In the genomic region with DNA sequence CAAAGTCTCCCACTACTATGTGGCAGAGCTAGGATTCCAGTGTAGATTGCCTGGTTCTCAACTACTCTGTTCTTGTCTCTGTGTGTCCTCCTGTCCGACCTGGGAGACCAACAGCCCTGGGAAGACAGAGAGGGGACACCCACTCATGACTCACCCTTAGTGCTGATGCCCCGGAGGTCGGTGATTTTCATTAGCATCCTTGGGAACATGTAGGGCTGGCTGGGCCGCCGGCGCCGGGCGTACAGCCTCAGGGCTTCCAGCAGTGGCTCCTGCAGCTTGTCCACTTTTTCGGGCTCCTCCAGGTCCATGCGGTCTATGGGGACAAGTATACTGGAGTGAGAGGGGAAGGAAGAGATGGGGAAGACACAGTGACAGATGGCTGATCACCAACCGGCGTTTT, we compare ENCODE assay signal across 2 cellular contexts.
TF ChIP-seq lines count a peak whose summit lies in the region.

No MANE protein-coding gene starts in this region.

TF ChIP-seq in SK-N-SH treated with all-trans-retinoic acid at 6 μM for 48 hours, 23 proteins besides CTCF, POLR2A, EP300 and RAD21 (continued from another document):
- no peak for TF ChIP-seq TCF4 (CRISPR knock-in tag; IDR thresholded peaks at IDR 0.05; ENCODE audit: borderline replicate concordance)
- TF ChIP-seq ZC3H10 (CRISPR knock-in tag; IDR thresholded peaks at IDR 0.05) = no peak
- TF ChIP-seq, protein P1, sequence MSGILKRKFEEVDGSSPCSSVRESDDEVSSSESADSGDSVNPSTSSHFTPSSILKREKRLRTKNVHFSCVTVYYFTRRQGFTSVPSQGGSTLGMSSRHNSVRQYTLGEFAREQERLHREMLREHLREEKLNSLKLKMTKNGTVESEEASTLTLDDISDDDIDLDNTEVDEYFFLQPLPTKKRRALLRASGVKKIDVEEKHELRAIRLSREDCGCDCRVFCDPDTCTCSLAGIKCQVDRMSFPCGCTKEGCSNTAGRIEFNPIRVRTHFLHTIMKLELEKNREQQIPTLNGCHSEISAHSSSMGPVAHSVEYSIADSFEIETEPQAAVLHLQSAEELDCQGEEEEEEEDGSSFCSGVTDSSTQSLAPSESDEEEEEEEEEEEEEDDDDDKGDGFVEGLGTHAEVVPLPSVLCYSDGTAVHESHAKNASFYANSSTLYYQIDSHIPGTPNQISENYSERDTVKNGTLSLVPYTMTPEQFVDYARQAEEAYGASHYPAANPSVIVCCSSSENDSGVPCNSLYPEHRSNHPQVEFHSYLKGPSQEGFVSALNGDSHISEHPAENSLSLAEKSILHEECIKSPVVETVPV (CRISPR knock-in tag; IDR thresholded peaks at IDR 0.05) = no peak
- no peak for TF ChIP-seq PPARA (CRISPR knock-in tag; IDR thresholded peaks at IDR 0.05; ENCODE audit: borderline replicate concordance)
- TF ChIP-seq RARB (CRISPR knock-in tag; IDR thresholded peaks at IDR 0.05) = no peak
- no peak for TF ChIP-seq ZNF70 (CRISPR knock-in tag; IDR thresholded peaks at IDR 0.05)
- TF ChIP-seq ZFP30 (CRISPR knock-in tag; IDR thresholded peaks at IDR 0.05) = no peak
TF ChIP-seq in SK-N-SH treated with all-trans-retinoic acid at 6 μM for 48 hours: peak in this region for 0.

TF ChIP-seq in SK-N-SH, 30 proteins besides CTCF, POLR2A, EP300 and RAD21 (continued from another document):
- TF ChIP-seq MEF2A (IDR thresholded peaks at IDR 0.05; ENCODE audit: borderline replicate concordance, low read depth) (no peak), TEAD4 (IDR thresholded peaks at IDR 0.05; ENCODE audit: borderline replicate concordance, insufficient read depth) (no peak), PBX3 (IDR thresholded peaks at IDR 0.05) (no peak), GATA2 (CRISPR knock-in tag; IDR thresholded peaks at IDR 0.05) (no peak), JUND (IDR thresholded peaks at IDR 0.05) (no peak), POLR2AphosphoS5 (IDR thresholded peaks at IDR 0.05; ENCODE audit: low read depth, low read length) (no peak), FOXJ3 (CRISPR knock-in tag; IDR thresholded peaks at IDR 0.05) (no peak), RXRA (IDR thresholded peaks at IDR 0.05; ENCODE audit: borderline replicate concordance, low read depth) (no peak), RCOR1 (IDR thresholded peaks at IDR 0.05; ENCODE audit: low read length) (no peak)
